Comparison of ENCODE assay signal across 8 cellular contexts in the genomic region with DNA sequence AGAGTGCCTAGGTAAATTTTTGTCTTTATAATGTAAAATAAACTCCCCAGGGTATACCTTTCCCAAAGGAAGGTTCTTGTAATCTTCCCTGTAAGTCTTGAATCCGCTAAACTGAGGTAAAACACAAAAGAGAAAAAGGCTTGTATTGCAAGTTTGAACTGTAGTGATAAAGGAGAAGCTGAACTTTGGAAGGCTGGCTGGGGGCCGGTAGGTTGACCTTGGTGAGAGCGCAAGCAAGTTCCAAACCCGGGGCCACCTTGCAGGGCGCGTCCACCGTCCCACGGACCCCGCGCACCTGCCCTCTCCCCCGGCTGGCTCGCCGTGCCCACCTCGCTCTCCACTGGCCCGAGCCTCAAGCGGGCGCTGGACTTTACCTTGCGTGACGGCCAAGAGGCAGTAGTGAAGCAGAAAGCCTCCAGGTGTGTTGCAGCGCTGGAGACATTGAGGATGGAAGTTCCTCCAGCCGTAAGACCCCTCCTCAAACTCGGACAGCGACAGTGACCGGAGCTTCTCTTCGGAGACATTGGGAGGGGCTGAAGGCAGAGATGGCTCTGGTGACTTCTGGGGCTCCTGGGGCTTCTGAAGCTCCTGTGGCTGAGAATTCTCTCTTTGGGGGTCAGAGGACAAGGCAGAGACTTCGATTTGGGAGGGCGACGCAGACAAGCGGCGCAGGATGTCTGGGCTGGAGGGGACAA. TPM values are rescaled to one million over a fixed set of nuclear protein-coding genes. Genes with fewer than 3 reads are reported as not detected.
DNase-seq lines count a peak whose midpoint lies in the region; ATAC-seq and TF ChIP-seq lines count a peak whose summit lies in the region.

No MANE protein-coding gene starts in this region.

- H3K9me3 Mint-ChIP-seq in activated T-cell treated with anti-CD3 and anti-CD28 coated beads, Interleukin-2, amount 50 U/mL, for 24 hours = no peaks in the 10 kb centered on the region
- H3K9me3 Mint-ChIP-seq in type B pancreatic cell = no peaks in the 10 kb centered on the region

- peak overlapping the region; percentile 77 for H3K4me3 Mint-ChIP-seq in activated T-cell treated with anti-CD3 and anti-CD28 coated beads, Interleukin-2, amount 50 U/mL, for 24 hours
- peak overlapping the region; percentile 96 for H3K4me3 Mint-ChIP-seq in type B pancreatic cell

- H3K9ac ChIP-seq in liver (ENCODE audit: low read depth in 1 of 2, low read length in 2 of 2) = peak overlapping the region; percentile 44 to 79

- H3K36me3 Mint-ChIP-seq in activated T-cell treated with anti-CD3 and anti-CD28 coated beads, Interleukin-2, amount 50 U/mL, for 24 hours (ENCODE audit: low read depth) = no peaks in the 10 kb centered on the region
- no peaks in the 10 kb centered on the region for H3K36me3 Mint-ChIP-seq in type B pancreatic cell

- H3K27ac ChIP-seq in ascending aorta (no peak overlapping the region), liver (ENCODE audit: low read depth in 1 of 2, low read length in 2 of 2) (peak overlapping the region; percentile 34 to 80)

- intact Hi-C loops in ascending aorta (cut with DNase I) = no loop called here

- peaks cover 24% of the 10 kb centered on the region for H3K4me1 Mint-ChIP-seq in activated T-cell treated with anti-CD3 and anti-CD28 coated beads, Interleukin-2, amount 50 U/mL, for 24 hours (ENCODE audit: low read depth)
- H3K4me1 Mint-ChIP-seq in type B pancreatic cell (ENCODE audit: unreplicated experiment) = peaks cover 8% of the 10 kb centered on the region

- H3K27ac Mint-ChIP-seq in activated T-cell treated with anti-CD3 and anti-CD28 coated beads, Interleukin-2, amount 50 U/mL, for 24 hours = peak overlapping the region; percentile 50
- peak overlapping the region; percentile 56 for H3K27ac Mint-ChIP-seq in type B pancreatic cell

- ATAC-seq in HG03175 (IDR thresholded peaks at IDR 0.05; ENCODE audit: unreplicated experiment) = peak; percentile 13

- TF ChIP-seq CTCF in ascending aorta (IDR thresholded peaks at IDR 0.05) (no peak), liver (IDR thresholded peaks at IDR 0.05; ENCODE audit: low read depth, low read length, missing input control) (no peak), type B pancreatic cell (conservative IDR thresholded peaks at IDR 0.05) (no peak)

- H3K4me1 ChIP-seq in ascending aorta = peaks cover 0 to 4% of the 10 kb centered on the region in 2 donors
- H3K4me1 ChIP-seq in liver (ENCODE audit: control insufficient read depth in 4 of 4, insufficient read depth in 4 of 4, low read length in 3 of 4) = peaks cover 6 to 21% (median 17%) of the 10 kb centered on the region in 4 donors

- H3K27me3 Mint-ChIP-seq in activated T-cell treated with anti-CD3 and anti-CD28 coated beads, Interleukin-2, amount 50 U/mL, for 24 hours = peaks cover 13% of the 10 kb centered on the region
- H3K27me3 Mint-ChIP-seq in type B pancreatic cell = peaks cover 7% of the 10 kb centered on the region

- WGBS in liver = 2% methylated on average over 30 of the region's 30 CpGs

- DNase-seq in activated T-cell treated with anti-CD3 and anti-CD28 coated beads, Interleukin-2, amount 50 U/mL, for 24 hours = no peak
- DNase-seq in activated T-cell treated with anti-CD3 and anti-CD28 coated beads for 4 hours (no peak), ascending aorta (ENCODE audit: low spot score in 2 of 2) (no peak), type B pancreatic cell (ENCODE audit: extremely low spot score, unreplicated experiment) (no peak), EL (no peak)
- DNase-seq in stimulated activated CD4-positive, alpha-beta T cell treated with anti-CD3 and anti-CD28 coated beads, Interleukin-4, amount 100 ng/mL, for 4 hours = no peak

- TF ChIP-seq RAD21 in liver (IDR thresholded peaks at IDR 0.05) = no peak

- H3K36me3 ChIP-seq in ascending aorta (no peaks in the 10 kb centered on the region), liver (ENCODE audit: control insufficient read depth in 4 of 4, insufficient read depth in 3 of 4, low read depth in 1 of 4, low read length in 3 of 4) (no peaks in the 10 kb centered on the region)

- peak overlapping the region; percentile 60 to 62 for H3K4me3 ChIP-seq in ascending aorta
- peak overlapping the region; percentile 60 to 95 (median 84) for H3K4me3 ChIP-seq in liver (ENCODE audit: low read depth in 1 of 3, low read length in 3 of 3)

- H3K27me3 ChIP-seq in ascending aorta = no peaks in the 10 kb centered on the region
- no peaks in the 10 kb centered on the region for H3K27me3 ChIP-seq in liver (ENCODE audit: control insufficient read depth in 4 of 4, insufficient read depth in 4 of 4, low read length in 3 of 4)

- no peaks in the 10 kb centered on the region for H3K9me3 ChIP-seq in ascending aorta
- H3K9me3 ChIP-seq in liver (ENCODE audit: control insufficient read depth in 4 of 4, low read length in 3 of 4) = no peaks in the 10 kb centered on the region

TF ChIP-seq in liver, 16 proteins besides CTCF, POLR2A, EP300 and RAD21:
- TF ChIP-seq HNF4A (conservative IDR thresholded peaks at IDR 0.05) (peak; percentile 29 to 64), YY1 (IDR thresholded peaks at IDR 0.05) (no peak)
TF ChIP-seq in liver: peak in this region for 1.

RNA-seq across cellular contexts. Expression of a gene that starts 0.4 kb away (rescaled TPM):
- total RNA-seq in ascending aorta = not detected
- total RNA-seq in liver = 10 to 100 TPM in 1 of 2 donors, 1 to 10 TPM in 1; 4.3 to 29.4 TPM
- polyA plus RNA-seq in liver = 1 to 10 TPM; 2.0 to 2.3 TPM
- total RNA-seq in type B pancreatic cell (ENCODE audit: low replicate concordance) = 4.6 and 11.0 TPM in 2 replicates

Comparison
In these comparisons a context has a peak if more than half of its experiments do, and no peak if none do; other contexts are left out.
1. H3K27ac ChIP-seq: peak in liver (2 of 2); none in ascending aorta (0 of 2).